In genomic region chr7:159240962-159241361, GRCh38 we compare ENCODE assay signal across 31 cellular contexts.
"Had no signal": no experiment of that assay in that cellular context is flagged by ENCODE, and none has a peak within 500 bp of the region (broad histone marks: within the 10 kb centered on the region; RNA-seq: fewer than 3 reads in every experiment).

No MANE protein-coding gene starts in this region.

- H3K27ac Mint-ChIP-seq: immature natural killer cell; naive thymus-derived CD8-positive, alpha-beta T cell; nephron; stimulated activated naive B cell treated with anti-CD40 and anti-IgM and Interleukin-4, amounts not matched to agents 10 μg/mL and 1 μg/mL and 100 μg/mL, for 72 hours had no signal

- ATAC-seq: left colon; left lung; lower lobe of right lung; naive thymus-derived CD8-positive, alpha-beta T cell; pancreas; right cardiac atrium; sciatic nerve; stimulated activated naive B cell treated with anti-CD40 and anti-IgM and Interleukin-4, amounts not matched to agents 10 μg/mL and 1 μg/mL and 100 μg/mL, for 72 hours; stimulated activated naive CD8-positive, alpha-beta T cell treated with anti-CD3 and anti-CD28 coated beads, Interleukin-15, Interleukin-2, amounts not matched to agents 100 U/mL and 50 U/mL, for 24 hours had no signal

- H3K4me1 ChIP-seq: left lung, lower lobe of right lung, pancreas, prostate gland, stomach, testis, thyroid gland, transverse colon, upper lobe of left lung, vagina had no signal

- DNase-seq: immature natural killer cell; kidney; left colon; left lung; lower lobe of right lung; mammary epithelial cell; mesenchymal stem cell; naive thymus-derived CD8-positive, alpha-beta T cell; nucleus accumbens; pancreas; posterior cingulate gyrus; retina; right cardiac atrium; stimulated activated CD4-positive, alpha-beta T cell treated with anti-CD3 and anti-CD28 coated beads, Interleukin-12 subunit alpha, Interleukin-12 subunit beta, amount 100 ng/mL, for 4 hours; stimulated activated CD4-positive, alpha-beta T cell treated with anti-CD3 and anti-CD28 coated beads, Interleukin-15, amount 100 ng/mL, for 24 hours; stimulated activated CD4-positive, alpha-beta T cell treated with anti-CD3 and anti-CD28 coated beads, Interleukin-2, amount 100 ng/mL, for 24 hours; stimulated activated CD4-positive, alpha-beta T cell treated with anti-CD3 and anti-CD28 coated beads, Interleukin-4, amount 100 ng/mL, for 1 hour; stimulated activated naive B cell treated with anti-CD40 and anti-IgM and Interleukin-4, amounts not matched to agents 10 μg/mL and 1 μg/mL and 100 μg/mL, for 72 hours; stimulated activated naive CD8-positive, alpha-beta T cell treated with anti-CD3 and anti-CD28 coated beads, Interleukin-15, Interleukin-2, amounts not matched to agents 100 U/mL and 50 U/mL, for 24 hours; stomach; testis; thyroid gland; transverse colon; upper lobe of left lung had no signal

- H3K4me1 Mint-ChIP-seq: naive thymus-derived CD8-positive, alpha-beta T cell; stimulated activated naive B cell treated with anti-CD40 and anti-IgM and Interleukin-4, amounts not matched to agents 10 μg/mL and 1 μg/mL and 100 μg/mL, for 72 hours had no signal

- H3K9me3 ChIP-seq: left lung, lower lobe of right lung, pancreas, prostate gland, stomach, testis, thyroid gland, transverse colon, upper lobe of left lung, vagina had no signal

- H3K36me3 ChIP-seq: left lung, lower lobe of right lung, pancreas, prostate gland, stomach, thyroid gland, transverse colon, upper lobe of left lung, vagina had no signal

- H3K4me3 ChIP-seq: left lung, lower lobe of right lung, pancreas, prostate gland, skin epidermis, stomach, testis, thyroid gland, transverse colon, upper lobe of left lung, vagina had no signal

- H3K4me3 Mint-ChIP-seq: immature natural killer cell; naive thymus-derived CD8-positive, alpha-beta T cell; nephron; neural crest cell; stimulated activated naive B cell treated with anti-CD40 and anti-IgM and Interleukin-4, amounts not matched to agents 10 μg/mL and 1 μg/mL and 100 μg/mL, for 72 hours had no signal

- H3K27me3 ChIP-seq: left lung, pancreas, stomach, testis, thyroid gland, transverse colon, upper lobe of left lung, vagina had no signal

- H3K27ac ChIP-seq: left lung, lower lobe of right lung, pancreas, prostate gland, skin epidermis, stomach, testis, thyroid gland, transverse colon, upper lobe of left lung, vagina had no signal

- H3K9me3 Mint-ChIP-seq: naive thymus-derived CD8-positive, alpha-beta T cell; neural crest cell; stimulated activated naive B cell treated with anti-CD40 and anti-IgM and Interleukin-4, amounts not matched to agents 10 μg/mL and 1 μg/mL and 100 μg/mL, for 72 hours had no signal

- H3K36me3 Mint-ChIP-seq: immature natural killer cell; naive thymus-derived CD8-positive, alpha-beta T cell; stimulated activated naive B cell treated with anti-CD40 and anti-IgM and Interleukin-4, amounts not matched to agents 10 μg/mL and 1 μg/mL and 100 μg/mL, for 72 hours had no signal

- FAIRE-seq: islet of Langerhans, kidney, pancreas had no signal
